In genomic region chr16:8522757-8523156, GRCh38 we compare ENCODE assay signal across 30 cellular contexts.
"Had no signal": no experiment of that assay in that cellular context is flagged by ENCODE, and none has a peak within 500 bp of the region (broad histone marks: within the 10 kb centered on the region; RNA-seq: fewer than 3 reads in every experiment).

No MANE protein-coding gene starts in this region.

- H3K36me3 Mint-ChIP-seq: activated naive CD4-positive, alpha-beta T cell treated with anti-CD3 and anti-CD28 coated beads, Interleukin-2, amount 50 U/mL, for 24 hours; activated naive CD8-positive, alpha-beta T cell treated with anti-CD3 and anti-CD28 coated beads for 36 hours had no signal

- H3K4me3 ChIP-seq: adrenal gland, body of pancreas, esophagus muscularis mucosa, gastrocnemius medialis, heart left ventricle had no signal

- H3K27me3 ChIP-seq: adrenal gland, body of pancreas, foreskin keratinocyte, gastrocnemius medialis had no signal

- H3K9me3 ChIP-seq: adrenal gland, body of pancreas, esophagus muscularis mucosa, gastrocnemius medialis, heart left ventricle had no signal

- H3K9me3 Mint-ChIP-seq: activated naive CD4-positive, alpha-beta T cell treated with anti-CD3 and anti-CD28 coated beads for 36 hours; activated naive CD4-positive, alpha-beta T cell treated with anti-CD3 and anti-CD28 coated beads, Interleukin-2, amount 50 U/mL, for 24 hours; activated naive CD8-positive, alpha-beta T cell treated with anti-CD3 and anti-CD28 coated beads for 36 hours; activated naive CD8-positive, alpha-beta T cell treated with anti-CD3 and anti-CD28 coated beads, Interleukin-2, amount 50 U/mL, for 24 hours; activated T-cell treated with anti-CD3 and anti-CD28 coated beads, Interleukin-2, amount 50 U/mL, for 4 hours; activated T-helper 1 cell treated with anti-CD3 and anti-CD28 coated beads, Interleukin-12 subunit alpha, Interleukin-12 subunit beta, Interleukin-2, Interleukin-4 antibody, amounts not matched to agents 30 ng/mL and 10 ng/mL and 1 ng/mL, durations not matched to agents 14 hours and 24 hours and 36 hours; activated T-helper 2 cell treated with anti-CD3 and anti-CD28 coated beads, Interferon-gamma antibody, Interleukin-2, Interleukin-4, amounts not matched to agents 10 μg/mL and 5 μg/mL and 100 μg/mL, durations not matched to agents 14 hours and 24 hours and 36 hours had no signal

- H3K4me1 Mint-ChIP-seq: activated naive CD4-positive, alpha-beta T cell treated with anti-CD3 and anti-CD28 coated beads, Interleukin-2, amount 50 U/mL, for 24 hours had no signal

- H3K36me3 ChIP-seq: adrenal gland, esophagus muscularis mucosa, gastrocnemius medialis, heart left ventricle had no signal

- H3K4me3 Mint-ChIP-seq: activated naive CD4-positive, alpha-beta T cell treated with anti-CD3 and anti-CD28 coated beads for 36 hours; activated naive CD4-positive, alpha-beta T cell treated with anti-CD3 and anti-CD28 coated beads, Interleukin-2, amount 50 U/mL, for 24 hours; activated naive CD8-positive, alpha-beta T cell treated with anti-CD3 and anti-CD28 coated beads for 36 hours; activated naive CD8-positive, alpha-beta T cell treated with anti-CD3 and anti-CD28 coated beads, Interleukin-2, amount 50 U/mL, for 24 hours; activated T-cell treated with anti-CD3 and anti-CD28 coated beads, Interleukin-2, amount 50 U/mL, for 4 hours; activated T-helper 1 cell treated with anti-CD3 and anti-CD28 coated beads, Interleukin-12 subunit alpha, Interleukin-12 subunit beta, Interleukin-2, Interleukin-4 antibody, amounts not matched to agents 30 ng/mL and 10 ng/mL and 1 ng/mL, durations not matched to agents 14 hours and 24 hours and 36 hours; effector memory CD8-positive, alpha-beta T cell had no signal

- H3K27ac Mint-ChIP-seq: activated naive CD4-positive, alpha-beta T cell treated with anti-CD3 and anti-CD28 coated beads for 36 hours; activated naive CD4-positive, alpha-beta T cell treated with anti-CD3 and anti-CD28 coated beads, Interleukin-2, amount 50 U/mL, for 24 hours; activated naive CD8-positive, alpha-beta T cell treated with anti-CD3 and anti-CD28 coated beads for 36 hours; activated naive CD8-positive, alpha-beta T cell treated with anti-CD3 and anti-CD28 coated beads, Interleukin-2, amount 50 U/mL, for 24 hours; activated T-helper 1 cell treated with anti-CD3 and anti-CD28 coated beads, Interleukin-12 subunit alpha, Interleukin-12 subunit beta, Interleukin-2, Interleukin-4 antibody, amounts not matched to agents 30 ng/mL and 10 ng/mL and 1 ng/mL, durations not matched to agents 14 hours and 24 hours and 36 hours; activated T-helper 2 cell treated with anti-CD3 and anti-CD28 coated beads, Interferon-gamma antibody, Interleukin-2, Interleukin-4, amounts not matched to agents 10 μg/mL and 5 μg/mL and 100 μg/mL, durations not matched to agents 14 hours and 24 hours and 36 hours; effector memory CD8-positive, alpha-beta T cell had no signal

- H3K4me1 ChIP-seq: adrenal gland, esophagus muscularis mucosa, foreskin keratinocyte, gastrocnemius medialis, heart left ventricle had no signal

- DNase-seq: activated CD4-positive, alpha-beta T cell treated with anti-CD3 and anti-CD28 coated beads for 4 hours; activated CD4-positive, alpha-beta T cell treated with anti-CD3 and anti-CD28 coated beads, Interleukin-2, amount 50 U/mL, for 1 hour; activated CD4-positive, alpha-beta T cell treated with anti-CD3 and anti-CD28 coated beads, Interleukin-2, amount 50 U/mL, for 48 hours; activated CD4-positive, CD25-positive, alpha-beta regulatory T cell; activated CD4-positive, CD25-positive, alpha-beta regulatory T cell treated with anti-CD3 and anti-CD28 coated beads, Interleukin-2, amount 50 U/mL, for 72 hours; activated CD8-positive, alpha-beta memory T cell treated with anti-CD3 and anti-CD28 coated beads, Interleukin-2, amount 50 U/mL, for 48 hours; activated effector memory CD4-positive, alpha-beta T cell treated with anti-CD3 and anti-CD28 coated beads, Interleukin-2, amount 50 U/mL, for 16 hours; activated naive CD4-positive, alpha-beta T cell treated with anti-CD3 and anti-CD28 coated beads for 36 hours; activated naive CD8-positive, alpha-beta T cell treated with anti-CD3 and anti-CD28 coated beads for 36 hours; activated naive CD8-positive, alpha-beta T cell treated with anti-CD3 and anti-CD28 coated beads, Interleukin-2, amount 50 U/mL, for 24 hours; activated T-cell treated with anti-CD3 and anti-CD28 coated beads, Interleukin-2, amount 50 U/mL, for 4 hours; adrenal gland; amygdala; aorta; body of pancreas; caudate nucleus; cortex of kidney; dermis blood vessel endothelial cell; effector CD4-positive, alpha-beta T cell; effector memory CD8-positive, alpha-beta T cell; erythroblast; foreskin keratinocyte; gastrocnemius medialis; glutamatergic neuron; heart left ventricle; T-helper 2 cell had no signal

- ATAC-seq: activated naive CD8-positive, alpha-beta T cell treated with anti-CD3 and anti-CD28 coated beads, Interleukin-2, amount 50 U/mL, for 24 hours; activated T-cell treated with anti-CD3 and anti-CD28 coated beads, Interleukin-2, amount 50 U/mL, for 4 hours; body of pancreas; effector memory CD8-positive, alpha-beta T cell; foreskin keratinocyte; gastrocnemius medialis; heart left ventricle had no signal

- H3K27ac ChIP-seq: adrenal gland, body of pancreas, esophagus muscularis mucosa, foreskin keratinocyte, gastrocnemius medialis, heart left ventricle had no signal
